2 cellular contexts compared by ENCODE assay signal in genomic region chr6:142289687-142290086, GRCh38.
TF ChIP-seq lines count a peak whose summit lies in the region.

No MANE protein-coding gene starts in this region.

TF ChIP-seq in HepG2, 621 proteins besides CTCF, POLR2A, EP300 and RAD21:
- TF ChIP-seq MAFF (IDR thresholded peaks at IDR 0.05; ENCODE audit: low read depth, low read length), result 0 out of 2 replicates have a peak, but pooled peaks have one; percentile 1
- TF ChIP-seq ZBTB38 (CRISPR knock-in tag; IDR thresholded peaks at IDR 0.05), result peak; percentile 48; the same call in 1 of the 2 replicates
- TF ChIP-seq PRMT3 (CRISPR knock-in tag; IDR thresholded peaks at IDR 0.05; ENCODE audit: borderline replicate concordance, low read depth), result no peak
- peak; percentile 35 to 47; a peak in 2 of 4 replicates for TF ChIP-seq MAFK (conservative IDR thresholded peaks at IDR 0.05 in 1 of 2, IDR thresholded peaks at IDR 0.05 in 1 of 2; ENCODE audit: low read length in 2 of 2)

TF ChIP-seq in H1, 55 proteins besides CTCF, POLR2A, EP300 and RAD21:
- TF ChIP-seq SP2 (IDR thresholded peaks at IDR 0.05; ENCODE audit: low read length) (no peak), HDAC6 (IDR thresholded peaks at IDR 0.05; ENCODE audit: low read depth, low read length) (no peak), KDM4A (IDR thresholded peaks at IDR 0.05; ENCODE audit: low read depth, low read length, severe bottlenecking) (no peak), RBBP5 (IDR thresholded peaks at IDR 0.05; ENCODE audit: borderline replicate concordance, low read depth, low read length) (no peak), NRF1 (IDR thresholded peaks at IDR 0.05; ENCODE audit: low read depth, low read length) (no peak), ASH2L (IDR thresholded peaks at IDR 0.05; ENCODE audit: low read length) (no peak), RNF2 (IDR thresholded peaks at IDR 0.05; ENCODE audit: borderline replicate concordance, low read depth, low read length, missing control alignments, poor library complexity, severe bottlenecking) (no peak), JUND (IDR thresholded peaks at IDR 0.05; ENCODE audit: low read length) (no peak), SIRT6 (IDR thresholded peaks at IDR 0.05; ENCODE audit: low read length) (no peak), BCL11A (IDR thresholded peaks at IDR 0.05; ENCODE audit: low read depth in 2 of 2, low read length in 2 of 2) (no peak), SUZ12 (IDR thresholded peaks at IDR 0.05; ENCODE audit: low read length) (no peak), USF2 (IDR thresholded peaks at IDR 0.05; ENCODE audit: low read length) (no peak), CBX5 (IDR thresholded peaks at IDR 0.05; ENCODE audit: low read depth, low read length) (no peak), NANOG (IDR thresholded peaks at IDR 0.05; ENCODE audit: insufficient read depth, low read depth, low read length, poor library complexity, severe bottlenecking) (no peak), SP1 (IDR thresholded peaks at IDR 0.05; ENCODE audit: low read depth, low read length) (no peak), ATF3 (IDR thresholded peaks at IDR 0.05; ENCODE audit: insufficient read depth, low read depth, low read length) (no peak), POLR2AphosphoS5 (IDR thresholded peaks at IDR 0.05; ENCODE audit: low read depth, low read length) (no peak), BRCA1 (IDR thresholded peaks at IDR 0.05; ENCODE audit: low read depth, low read length) (no peak), KDM5A (IDR thresholded peaks at IDR 0.05; ENCODE audit: low read length) (no peak)
